In genomic region chr6:145814501-145815350, GRCh38 we compare ENCODE assay signal across 8 cellular contexts. TPM values are rescaled to one million over a fixed set of nuclear protein-coding genes. Genes with fewer than 3 reads are reported as not detected.
A peak's percentile ranks its signal among the peaks of the same experiment; 100 is the strongest.
DNase-seq lines count a peak whose midpoint lies in the region; ATAC-seq and TF ChIP-seq lines count a peak whose summit lies in the region.

A gene with protein sequence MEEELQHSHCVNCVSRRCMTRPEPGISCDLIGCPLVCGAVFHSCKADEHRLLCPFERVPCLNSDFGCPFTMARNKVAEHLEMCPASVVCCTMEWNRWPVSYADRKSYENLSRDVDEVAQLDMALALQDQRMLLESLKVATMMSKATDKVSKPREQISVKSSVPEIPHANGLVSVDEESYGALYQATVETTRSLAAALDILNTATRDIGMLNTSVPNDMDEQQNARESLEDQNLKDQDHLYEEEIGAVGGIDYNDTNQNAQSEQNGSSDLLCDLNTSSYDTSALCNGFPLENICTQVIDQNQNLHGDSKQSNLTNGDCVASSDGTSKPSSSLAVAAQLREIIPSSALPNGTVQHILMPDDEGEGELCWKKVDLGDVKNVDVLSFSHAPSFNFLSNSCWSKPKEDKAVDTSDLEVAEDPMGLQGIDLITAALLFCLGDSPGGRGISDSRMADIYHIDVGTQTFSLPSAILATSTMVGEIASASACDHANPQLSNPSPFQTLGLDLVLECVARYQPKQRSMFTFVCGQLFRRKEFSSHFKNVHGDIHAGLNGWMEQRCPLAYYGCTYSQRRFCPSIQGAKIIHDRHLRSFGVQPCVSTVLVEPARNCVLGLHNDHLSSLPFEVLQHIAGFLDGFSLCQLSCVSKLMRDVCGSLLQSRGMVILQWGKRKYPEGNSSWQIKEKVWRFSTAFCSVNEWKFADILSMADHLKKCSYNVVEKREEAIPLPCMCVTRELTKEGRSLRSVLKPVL (minus strand): TSS chr6:145814795. CDS start chr6:145806405, 8,390 bp downstream.

- intact Hi-C loops in right lobe of liver (cut with DNase I), result no loop called here

- peak; percentile 64 for ATAC-seq in HG03457 (IDR thresholded peaks at IDR 0.05; ENCODE audit: unreplicated experiment)
- ATAC-seq in right lobe of liver, result peak; percentile 94 to 98 (median 96)

- H3K4me1 ChIP-seq in BLaER1 treated with 17β-estradiol and CSF1 and Interleukin-3, amounts not matched to agents 10 nM and 100 nM, result peaks cover 7 to 42% (median 31%) of the 10 kb centered on the region in 10 experiments; a peak in 18 of 20 replicates
- H3K4me1 ChIP-seq in right lobe of liver, result peaks cover 0 to 19% (median 3%) of the 10 kb centered on the region in 4 donors

- peaks cover 0 to 4% (median 0%) of the 10 kb centered on the region in 11 experiments; a peak in 3 of 22 replicates for H3K36me3 ChIP-seq in BLaER1 treated with 17β-estradiol and CSF1 and Interleukin-3, amounts not matched to agents 10 nM and 100 nM
- H3K36me3 ChIP-seq in right lobe of liver, result no peaks in the 10 kb centered on the region

- H3K27ac ChIP-seq in BLaER1 treated with 17β-estradiol and CSF1 and Interleukin-3, amounts not matched to agents 10 nM and 100 nM, result peak within 1 kb of the TSS; percentile 93 to 100 (median 97)
- peak within 1 kb of the TSS; percentile 91 to 95 (median 92) for H3K27ac ChIP-seq in right lobe of liver

- H3K4me3 ChIP-seq in BLaER1 treated with 17β-estradiol and CSF1 and Interleukin-3, amounts not matched to agents 10 nM and 100 nM, result peak within 1 kb of the TSS; percentile 72 to 99 (median 90)
- peak within 1 kb of the TSS; percentile 61 to 76 (median 76) for H3K4me3 ChIP-seq in right lobe of liver

- peak within 1 kb of the TSS; percentile 91 to 100 (median 99) for H3K9ac ChIP-seq in BLaER1 treated with 17β-estradiol and CSF1 and Interleukin-3, amounts not matched to agents 10 nM and 100 nM

- H3K4me2 ChIP-seq in BLaER1 treated with 17β-estradiol and CSF1 and Interleukin-3, amounts not matched to agents 10 nM and 100 nM, result peak within 1 kb of the TSS; percentile 82 to 93 (median 90)

- H4K20me1 ChIP-seq in BLaER1 treated with 17β-estradiol and CSF1 and Interleukin-3, amounts not matched to agents 10 nM and 100 nM, result peaks cover 5 to 41% (median 33%) of the 10 kb centered on the region in 11 experiments; a peak in 18 of 22 replicates

- peak; percentile 87 for TF ChIP-seq POLR2A in right lobe of liver (IDR thresholded peaks at IDR 0.05)

- no peak for TF ChIP-seq CTCF in right lobe of liver (IDR thresholded peaks at IDR 0.05)

- H3K9me3 ChIP-seq in BLaER1 treated with 17β-estradiol and CSF1 and Interleukin-3, amounts not matched to agents 10 nM and 100 nM (replicated peaks in 1 of 11), result peaks cover 0 to 11% (median 0%) of the 10 kb centered on the region in 11 experiments; a peak in 5 of 22 replicates
- no peaks in the 10 kb centered on the region for H3K9me3 ChIP-seq in right lobe of liver

- WGBS in right lobe of liver (ENCODE audit: insufficient coverage, low coverage, low lambda C conversion rate, missing lambda C conversion rate), result 0% methylated on average over 8 of the region's 91 CpGs

- DNase-seq in GM19240 (ENCODE audit: insufficient read length, low spot score) (peak; percentile 62), NCI-H524 (lab: John Stamatoyannopoulos, UW) (peak; percentile 87 to 92), dermis microvascular lymphatic vessel endothelial cell (ENCODE audit: low read depth in 2 of 2) (peak; percentile 61 to 92), right lobe of liver (peak; percentile 89 to 92 (median 90))
- peak; percentile 74 to 84 for DNase-seq in activated CD4-positive, alpha-beta T cell treated with anti-CD3 and anti-CD28 coated beads, Interleukin-2, amount 50 U/mL, for 24 hours (ENCODE audit: low read depth in 1 of 2, low spot score in 1 of 2)
- peak; percentile 83 to 84 for DNase-seq in stimulated activated CD4-positive, alpha-beta T cell treated with anti-CD3 and anti-CD28 coated beads, Interleukin-4, amount 100 ng/mL, for 4 hours

- H3K27me3 ChIP-seq in BLaER1 treated with 17β-estradiol and CSF1 and Interleukin-3, amounts not matched to agents 10 nM and 100 nM, result no peaks in the 10 kb centered on the region
- H3K27me3 ChIP-seq in right lobe of liver, result no peaks in the 10 kb centered on the region

RNA-seq across cellular contexts. Expression of the gene that starts here (rescaled TPM):
- total RNA-seq in dermis microvascular lymphatic vessel endothelial cell (11.4 and 11.6 TPM in 2 replicates), right lobe of liver (1 to 10 TPM; 2.2 to 3.2 (median 3.0) TPM)

Comparison
In these comparisons a context has a peak if more than half of its experiments do, and no peak if none do; other contexts are left out.
1. Peak in every context shown above with its lines: DNase-seq, ATAC-seq, H3K4me3 ChIP-seq and H3K27ac ChIP-seq.